ENCODE assay signal across 29 cellular contexts in the genomic region with DNA sequence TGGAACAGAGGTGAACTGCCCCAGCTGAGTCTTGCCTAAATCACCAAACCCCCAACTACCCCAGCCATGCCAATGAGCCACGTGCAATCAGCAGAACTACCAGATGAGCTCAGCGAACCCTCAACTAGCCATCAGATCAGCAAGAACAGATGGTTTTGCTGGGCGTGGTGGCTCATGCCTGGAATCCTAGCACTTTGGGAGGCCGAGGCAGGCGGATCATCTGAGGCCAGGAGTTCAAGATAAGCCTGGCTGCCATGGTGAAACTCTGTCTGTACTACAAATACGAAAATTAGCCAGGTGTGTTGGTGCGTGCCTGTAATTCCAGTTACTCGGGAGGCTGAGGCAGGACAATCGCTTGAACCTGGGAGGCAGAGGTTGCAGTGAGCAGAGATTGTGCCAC.
"Had no signal": no experiment of that assay in that cellular context is flagged by ENCODE, and none has a peak within 500 bp of the region (broad histone marks: within the 10 kb centered on the region; RNA-seq: fewer than 3 reads in every experiment).

No MANE protein-coding gene starts in this region.

- H3K27ac ChIP-seq: brain microvascular endothelial cell, coronary artery, dorsolateral prefrontal cortex had no signal

- DNase-seq: activated CD4-positive, alpha-beta memory T cell treated with anti-CD3 and anti-CD28 coated beads for 36 hours; activated CD4-positive, alpha-beta T cell treated with anti-CD3 and anti-CD28 coated beads for 36 hours; activated CD4-positive, alpha-beta T cell treated with anti-CD3 and anti-CD28 coated beads, Interleukin-2, amount 10 ng/mL, durations not matched to agents 24 days and 14 days; activated CD4-positive, CD25-positive, alpha-beta regulatory T cell; activated CD4-positive, CD25-positive, alpha-beta regulatory T cell treated with anti-CD3 and anti-CD28 coated beads, Interleukin-2, amount 50 U/mL, for 72 hours; activated CD8-positive, alpha-beta memory T cell treated with anti-CD3 and anti-CD28 coated beads, Interleukin-2, amount 10 ng/mL, durations not matched to agents 7 days and 5 days; activated CD8-positive, alpha-beta memory T cell treated with anti-CD3 and anti-CD28 coated beads, Interleukin-2, amount 50 U/mL, for 4 hours; activated CD8-positive, alpha-beta T cell treated with anti-CD3 and anti-CD28 coated beads, Interleukin-2, amount 10 ng/mL, durations not matched to agents 7 days and 5 days; activated gamma-delta T cell; activated naive CD4-positive, alpha-beta T cell; activated naive CD4-positive, alpha-beta T cell treated with anti-CD3 and anti-CD28 coated beads, Interleukin-2, amount 10 ng/mL, durations not matched to agents 7 days and 5 days; activated naive CD8-positive, alpha-beta T cell treated with anti-CD3 and anti-CD28 coated beads, Interleukin-2, amount 10 ng/mL, durations not matched to agents 7 days and 5 days; activated T-cell treated with anti-CD3 and anti-CD28 coated beads, Interleukin-2, amount 50 U/mL, for 1 hour; activated T-cell treated with anti-CD3 and anti-CD28 coated beads, Interleukin-2, amount 50 U/mL, for 48 hours; amniotic stem cell; anterior cingulate cortex; brain microvascular endothelial cell; effector memory CD4-positive, alpha-beta T cell; endodermal cell; foreskin fibroblast; head of caudate nucleus; T-helper 17 cell; T1000 had no signal

- ATAC-seq: activated CD4-positive, alpha-beta T cell treated with anti-CD3 and anti-CD28 coated beads for 36 hours; activated CD8-positive, alpha-beta memory T cell treated with anti-CD3 and anti-CD28 coated beads, Interleukin-2, amount 10 ng/mL, durations not matched to agents 7 days and 5 days; activated CD8-positive, alpha-beta T cell treated with anti-CD3 and anti-CD28 coated beads, Interleukin-2, amount 10 ng/mL, durations not matched to agents 7 days and 5 days; activated naive CD4-positive, alpha-beta T cell treated with anti-CD3 and anti-CD28 coated beads, Interleukin-2, amount 50 U/mL, for 72 hours; esophagus mucosa; T-helper 17 cell had no signal

- FAIRE-seq: astrocyte, frontal cortex had no signal

- H3K27me3 ChIP-seq: brain microvascular endothelial cell had no signal

- H3K36me3 ChIP-seq: brain microvascular endothelial cell had no signal

- H3K4me3 ChIP-seq: coronary artery, dorsolateral prefrontal cortex had no signal
